ENCODE assay signal across 13 cellular contexts in genomic region chr5:101838329-101838964, GRCh38.
"Had no signal": no experiment of that assay in that cellular context is flagged by ENCODE, and none has a peak within 500 bp of the region (broad histone marks: within the 10 kb centered on the region; RNA-seq: fewer than 3 reads in every experiment).

No MANE protein-coding gene starts in this region.

- ATAC-seq: activated T-helper 17 cell treated with anti-CD3 and anti-CD28 coated beads, Interleukin-2, amount 50 U/mL, for 72 hours; effector memory CD8-positive, alpha-beta T cell; left colon; WTC11 had no signal

- H3K36me3 ChIP-seq: ovary, stomach, thoracic aorta, uterus had no signal

- H3K27me3 ChIP-seq: ovary, stomach, uterus had no signal

- H3K9me3 ChIP-seq: ovary, stomach, thoracic aorta, uterus had no signal

- H3K4me1 ChIP-seq: stomach, uterus had no signal

- H3K27ac ChIP-seq: epithelial cell of prostate, ovary, stomach, thoracic aorta, uterus had no signal

- DNase-seq: activated CD4-positive, alpha-beta T cell treated with anti-CD3 and anti-CD28 coated beads, Interleukin-2, amount 10 ng/mL, durations not matched to agents 24 days and 14 days; activated CD8-positive, alpha-beta memory T cell treated with anti-CD3 and anti-CD28 coated beads for 24 hours; activated naive CD4-positive, alpha-beta T cell treated with anti-CD3 and anti-CD28 coated beads, Interleukin-2, amount 10 ng/mL, durations not matched to agents 7 days and 5 days; activated T-cell treated with anti-CD3 and anti-CD28 coated beads for 4 hours; effector memory CD8-positive, alpha-beta T cell; left colon; ovary; stomach; uterus had no signal

- H3K4me3 ChIP-seq: ovary, stomach, thoracic aorta, uterus had no signal
